ENCODE assay signal across 8 cellular contexts in genomic region chr14:22536853-22537338, GRCh38. TPM values are rescaled to one million over a fixed set of nuclear protein-coding genes. Genes with fewer than 3 reads are reported as not detected.
DNase-seq lines count a peak whose midpoint lies in the region; ATAC-seq lines count a peak whose summit lies in the region.

No MANE protein-coding gene starts in this region.

- intact Hi-C loops in left colon (cut with DNase I, micrococcal nuclease) = no loop called here

- in situ Hi-C loops in ACHN (cut with HindIII; ENCODE audit: low pct_ligation_motif_present, low pct_unique_long_range_greater_than_20kb, low sequenced_read_pairs) = no loop called here

- DNase-seq in ACHN (peak; percentile 89), T-helper 22 cell (ENCODE audit: low read depth) (peak; percentile 86), astrocyte of the hippocampus (ENCODE audit: low read depth, low spot score) (peak; percentile 96), left colon (peak in 1 of 2 donors; percentile 31), cerebellar nuclear complex (lab: John Stamatoyannopoulos, UW) (no peak)
- peak; percentile 67 for DNase-seq in stimulated activated CD8-positive, alpha-beta memory T cell treated with anti-CD3 and anti-CD28 coated beads, Interleukin-12 subunit alpha, Interleukin-12 subunit beta, amount 100 ng/mL, for 4 hours (ENCODE audit: low read depth)

- ATAC-seq in GM19043 (IDR thresholded peaks at IDR 0.05; ENCODE audit: low read depth, unreplicated experiment) (peak; percentile 64), HG03354 (IDR thresholded peaks at IDR 0.05; ENCODE audit: poor library complexity, severe bottlenecking, unreplicated experiment) (peak; percentile 81), left colon (peak; percentile 50)

RNA-seq across cellular contexts. Expression of gene DAD1, which starts 52.1 kb away (rescaled TPM):
- total RNA-seq in left colon = 100 to 1,000 TPM; 139 to 142 TPM

Comparison
In these comparisons a context has a peak if more than half of its experiments do, and no peak if none do; other contexts are left out.
1. DNase-seq: peak in ACHN (single experiment), T-helper 22 cell (single experiment), astrocyte of the hippocampus (single experiment) and stimulated activated CD8-positive, alpha-beta memory T cell treated with anti-CD3 and anti-CD28 coated beads, Interleukin-12 subunit alpha, Interleukin-12 subunit beta, amount 100 ng/mL, for 4 hours (single experiment); none in cerebellar nuclear complex (0 of 2).
2. Peak in every context shown above with its lines, with median percentiles within 50 percentile points of each other: ATAC-seq.